9 cellular contexts compared by ENCODE assay signal in genomic region chr12:138898-139534, GRCh38.
DNase-seq lines count a peak whose midpoint lies in the region; ATAC-seq and TF ChIP-seq lines count a peak whose summit lies in the region.
"Had no signal": no experiment of that assay in that cellular context is flagged by ENCODE, and none has a peak within 500 bp of the region (broad histone marks: within the 10 kb centered on the region; RNA-seq: fewer than 3 reads in every experiment).

No MANE protein-coding gene starts in this region.

- WGBS in mesendoderm (ENCODE audit: extremely low coverage, insufficient coverage, low lambda C conversion rate): no CpG with 5 or more reads among the region's 49 CpGs

- no peaks in the 10 kb centered on the region for H3K79me1 ChIP-seq in mesendoderm (ENCODE audit: low read length)

- CTCF ChIA-PET in WTC11 (lab: Charles Lee): interaction anchor here (1.2 to 8.1 kb wide), 4 partner anchors 13 to 81 kb away, joined by 4 to 44 read pairs (median 8); no protein-coding TSS in a partner anchor

- H3K36me3 Mint-ChIP-seq in WTC11 (no peaks in the 10 kb centered on the region), brain (no peaks in the 10 kb centered on the region)

- peak overlapping the region; percentile 50 for H3K4me3 Mint-ChIP-seq in WTC11
- peak overlapping the region in 2 of 5 experiments; percentile 29 to 45 for H3K4me3 Mint-ChIP-seq in brain

- no peak overlapping the region for H3K27ac ChIP-seq in mesendoderm (ENCODE audit: low read depth, low read length)

- H3K27ac Mint-ChIP-seq in WTC11 (no peak overlapping the region), brain (peak overlapping the region in 3 of 5 experiments; percentile 35 to 93 (median 86))

- H3K9ac ChIP-seq in mesendoderm (ENCODE audit: low read length): peak overlapping the region; percentile 39

- no peak overlapping the region for H3K4me3 ChIP-seq in mesendoderm (ENCODE audit: low read length)

- H3K56ac ChIP-seq in mesendoderm (ENCODE audit: low read length): peak overlapping the region; percentile 89

- H4K5ac ChIP-seq in mesendoderm (ENCODE audit: low read length): no peak overlapping the region

- H2BK15ac ChIP-seq in mesendoderm (replicated peaks; ENCODE audit: low read depth): no peak overlapping the region

- DNase-seq in WTC11 (ENCODE audit: low spot score) (peak; percentile 49), mesendoderm (peak; percentile 67), NCI-H1436 (lab: John Stamatoyannopoulos, UW) (no peak), midbrain (lab: John Stamatoyannopoulos, UW) (no peak), HK-2 (ENCODE audit: unreplicated experiment) (no peak)
- peak; percentile 59 for DNase-seq in stimulated activated naive CD8-positive, alpha-beta T cell treated with anti-CD3 and anti-CD28 coated beads, Interleukin-15, Interleukin-2, amounts not matched to agents 100 U/mL and 50 U/mL, for 24 hours
- DNase-seq: activated CD4-positive, CD25-positive, alpha-beta regulatory T cell treated with anti-CD3 and anti-CD28 coated beads, Interleukin-2, amount 50 U/mL, for 72 hours had no signal

- no peak for TF ChIP-seq CTCF in WTC11 (IDR thresholded peaks at IDR 0.05)
- no peak for TF ChIP-seq CTCF in brain (conservative IDR thresholded peaks at IDR 0.05)

- no peaks in the 10 kb centered on the region for H3K79me2 ChIP-seq in mesendoderm (ENCODE audit: control insufficient read depth, insufficient read depth, low read length)

- peak overlapping the region; percentile 28 for H3K4me2 ChIP-seq in mesendoderm (ENCODE audit: low read length)

- H3K4me1 ChIP-seq in mesendoderm (ENCODE audit: control insufficient read depth, low read depth, low read length): peaks cover 13% of the 10 kb centered on the region

- no peak overlapping the region for H3K4ac ChIP-seq in mesendoderm (ENCODE audit: low read depth, low read length)

- no peaks in the 10 kb centered on the region for H3K27me3 ChIP-seq in mesendoderm (ENCODE audit: insufficient read depth, low read length, poor library complexity)

- no peak overlapping the region for H2AK5ac ChIP-seq in mesendoderm (ENCODE audit: low read length)

- no peak overlapping the region for H2BK120ac ChIP-seq in mesendoderm (ENCODE audit: low read depth, low read length)

- no peak overlapping the region for H2BK5ac ChIP-seq in mesendoderm (ENCODE audit: low read length)

- POLR2A ChIA-PET in WTC11 (lab: Charles Lee): no interaction called here

- H4K8ac ChIP-seq in mesendoderm (ENCODE audit: low read depth, low read length): no peak overlapping the region

- peak; percentile 46 for ATAC-seq in WTC11
- peak; percentile 73 for ATAC-seq in stimulated activated naive CD8-positive, alpha-beta T cell treated with anti-CD3 and anti-CD28 coated beads, Interleukin-15, Interleukin-2, amounts not matched to agents 100 U/mL and 50 U/mL, for 24 hours
- ATAC-seq in HG03135 (IDR thresholded peaks at IDR 0.05; ENCODE audit: unreplicated experiment): no peak

- H3K36me3 ChIP-seq in mesendoderm (ENCODE audit: control insufficient read depth, insufficient read depth, low read length): no peaks in the 10 kb centered on the region

- H3K18ac ChIP-seq in mesendoderm (ENCODE audit: low read length): peak overlapping the region; percentile 7

- no peaks in the 10 kb centered on the region for H3K9me3 Mint-ChIP-seq in WTC11
- peaks cover 0 to 2% (median 0%) of the 10 kb centered on the region in 5 experiments for H3K9me3 Mint-ChIP-seq in brain

- no peak overlapping the region for H3K23ac ChIP-seq in mesendoderm (ENCODE audit: low read length)

- H3K4me1 Mint-ChIP-seq in WTC11: peaks cover 45% of the 10 kb centered on the region
- peaks cover 50% of the 10 kb centered on the region for H3K4me1 Mint-ChIP-seq in brain

- H3K27me3 Mint-ChIP-seq in WTC11 (ENCODE audit: low read depth): peaks cover 43% of the 10 kb centered on the region
- H3K27me3 Mint-ChIP-seq in brain: peaks cover 3% of the 10 kb centered on the region

TF ChIP-seq in WTC11, 78 proteins besides CTCF, POLR2A, EP300 and RAD21 (continues in another document):
- TF ChIP-seq MAX (CRISPR knock-in tag; IDR thresholded peaks at IDR 0.05): peak; percentile 23
- no peak for TF ChIP-seq JAZF1 (CRISPR knock-in tag; IDR thresholded peaks at IDR 0.05)
- no peak; the same call in 1 of the 2 replicates for TF ChIP-seq MYBL2 (CRISPR knock-in tag; IDR thresholded peaks at IDR 0.05)
- TF ChIP-seq ATF2 (CRISPR knock-in tag; IDR thresholded peaks at IDR 0.05; ENCODE audit: borderline replicate concordance, low read depth): no peak
- no peak for TF ChIP-seq ZNF263 (CRISPR knock-in tag; IDR thresholded peaks at IDR 0.05; ENCODE audit: low read depth)
- TF ChIP-seq ETV6 (CRISPR knock-in tag; IDR thresholded peaks at IDR 0.05): 0 out of 2 replicates have a peak, but pooled peaks have one; percentile 33
- no peak for TF ChIP-seq ZNF138 (CRISPR knock-in tag; conservative IDR thresholded peaks at IDR 0.05)
- TF ChIP-seq, protein P1, sequence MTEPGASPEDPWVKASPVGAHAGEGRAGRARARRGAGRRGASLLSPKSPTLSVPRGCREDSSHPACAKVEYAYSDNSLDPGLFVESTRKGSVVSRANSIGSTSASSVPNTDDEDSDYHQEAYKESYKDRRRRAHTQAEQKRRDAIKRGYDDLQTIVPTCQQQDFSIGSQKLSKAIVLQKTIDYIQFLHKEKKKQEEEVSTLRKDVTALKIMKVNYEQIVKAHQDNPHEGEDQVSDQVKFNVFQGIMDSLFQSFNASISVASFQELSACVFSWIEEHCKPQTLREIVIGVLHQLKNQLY (CRISPR knock-in tag; IDR thresholded peaks at IDR 0.05): no peak
- 0 out of 2 replicates have a peak, but pooled peaks have one; percentile 16 for TF ChIP-seq IRF1 (CRISPR knock-in tag; IDR thresholded peaks at IDR 0.05)
- TF ChIP-seq ZBTB43 (CRISPR knock-in tag; IDR thresholded peaks at IDR 0.05): no peak
- TF ChIP-seq SMAD4 (CRISPR knock-in tag; IDR thresholded peaks at IDR 0.05): no peak
- no peak for TF ChIP-seq ELF4 (CRISPR knock-in tag; IDR thresholded peaks at IDR 0.05; ENCODE audit: low read depth)
- TF ChIP-seq ZNF512 (CRISPR knock-in tag; IDR thresholded peaks at IDR 0.05; ENCODE audit: borderline replicate concordance): no peak
- no peak for TF ChIP-seq OVOL2 (CRISPR knock-in tag; IDR thresholded peaks at IDR 0.05; ENCODE audit: borderline replicate concordance)
- TF ChIP-seq ZNF423 (CRISPR knock-in tag; IDR thresholded peaks at IDR 0.05): no peak
- TF ChIP-seq, protein P2, sequence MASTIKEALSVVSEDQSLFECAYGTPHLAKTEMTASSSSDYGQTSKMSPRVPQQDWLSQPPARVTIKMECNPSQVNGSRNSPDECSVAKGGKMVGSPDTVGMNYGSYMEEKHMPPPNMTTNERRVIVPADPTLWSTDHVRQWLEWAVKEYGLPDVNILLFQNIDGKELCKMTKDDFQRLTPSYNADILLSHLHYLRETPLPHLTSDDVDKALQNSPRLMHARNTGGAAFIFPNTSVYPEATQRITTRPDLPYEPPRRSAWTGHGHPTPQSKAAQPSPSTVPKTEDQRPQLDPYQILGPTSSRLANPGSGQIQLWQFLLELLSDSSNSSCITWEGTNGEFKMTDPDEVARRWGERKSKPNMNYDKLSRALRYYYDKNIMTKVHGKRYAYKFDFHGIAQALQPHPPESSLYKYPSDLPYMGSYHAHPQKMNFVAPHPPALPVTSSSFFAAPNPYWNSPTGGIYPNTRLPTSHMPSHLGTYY (CRISPR knock-in tag; IDR thresholded peaks at IDR 0.05): no peak
- no peak for TF ChIP-seq TCF7 (CRISPR knock-in tag; IDR thresholded peaks at IDR 0.05; ENCODE audit: low read depth)

Comparison
In these comparisons a context has a peak if more than half of its experiments do, and no peak if none do; other contexts are left out.
1. DNase-seq: peak in WTC11 (single experiment), mesendoderm (single experiment) and stimulated activated naive CD8-positive, alpha-beta T cell treated with anti-CD3 and anti-CD28 coated beads, Interleukin-15, Interleukin-2, amounts not matched to agents 100 U/mL and 50 U/mL, for 24 hours (single experiment); none in NCI-H1436 (single experiment), midbrain (single experiment) and HK-2 (single experiment).